In genomic region chr16:57000271-57001025, GRCh38 we compare ENCODE assay signal across 8 cellular contexts. TPM values are rescaled to one million over a fixed set of nuclear protein-coding genes. Genes with fewer than 3 reads are reported as not detected.
DNase-seq lines count a peak whose midpoint lies in the region; ATAC-seq lines count a peak whose summit lies in the region.

No MANE protein-coding gene starts in this region.

- H3K36me3 Mint-ChIP-seq in central memory CD8-positive, alpha-beta T cell (ENCODE audit: insufficient read depth): peaks cover 50% of the 10 kb centered on the region
- H3K36me3 Mint-ChIP-seq in naive thymus-derived CD8-positive, alpha-beta T cell: peaks cover 0 to 53% (median 31%) of the 10 kb centered on the region in 3 donors

- H3K36me3 ChIP-seq in BLaER1 treated with 17β-estradiol and CSF1 and Interleukin-3, amounts not matched to agents 10 nM and 100 nM: peaks cover 0 to 30% (median 12%) of the 10 kb centered on the region in 11 experiments; a peak in 14 of 22 replicates

- H3K27me3 ChIP-seq in BLaER1 treated with 17β-estradiol and CSF1 and Interleukin-3, amounts not matched to agents 10 nM and 100 nM: no peaks in the 10 kb centered on the region

- no peaks in the 10 kb centered on the region for H3K27me3 Mint-ChIP-seq in central memory CD8-positive, alpha-beta T cell
- H3K27me3 Mint-ChIP-seq in naive thymus-derived CD8-positive, alpha-beta T cell: no peaks in the 10 kb centered on the region

- peak; percentile 48 for ATAC-seq in GM21723 (IDR thresholded peaks at IDR 0.05; ENCODE audit: unreplicated experiment)
- peak; percentile 57 for ATAC-seq in central memory CD8-positive, alpha-beta T cell (replicated peaks; ENCODE audit: extremely low read depth, poor library complexity, severe bottlenecking)
- peak; percentile 25 to 26 for ATAC-seq in naive thymus-derived CD8-positive, alpha-beta T cell

- H3K4me3 ChIP-seq in BLaER1 treated with 17β-estradiol and CSF1 and Interleukin-3, amounts not matched to agents 10 nM and 100 nM: peak overlapping the region in 3 of 10 experiments; percentile 22 to 28 (median 27); a peak in 6 of 20 replicates

- H3K4me1 ChIP-seq in BLaER1 treated with 17β-estradiol and CSF1 and Interleukin-3, amounts not matched to agents 10 nM and 100 nM: peaks cover 41 to 64% (median 62%) of the 10 kb centered on the region in 10 experiments

- peak overlapping the region; percentile 77 to 93 (median 89) for H3K4me2 ChIP-seq in BLaER1 treated with 17β-estradiol and CSF1 and Interleukin-3, amounts not matched to agents 10 nM and 100 nM

- POLR2A ChIA-PET in naive thymus-derived CD8-positive, alpha-beta T cell (lab: Charles Lee): interaction anchor here (0.7 to 9.9 kb wide), 9 partner anchors 9 to 60 kb away, joined by 3 to 127 read pairs (median 6); partner anchors contain the start of gene NLRC5

- peak overlapping the region; percentile 7 to 79 (median 71); a peak in 20 of 22 replicates for H3K27ac ChIP-seq in BLaER1 treated with 17β-estradiol and CSF1 and Interleukin-3, amounts not matched to agents 10 nM and 100 nM

- H3K9ac ChIP-seq in BLaER1 treated with 17β-estradiol and CSF1 and Interleukin-3, amounts not matched to agents 10 nM and 100 nM: peak overlapping the region; percentile 32 to 67 (median 56)

- DNase-seq in RPMI7951 (ENCODE audit: low read depth) (peak; percentile 95), NCI-H1417 (lab: John Stamatoyannopoulos, UW) (no peak), cerebellar cortex (ENCODE audit: low spot score) (no peak), DMS53 treated with DMSO at 0.1 percent for 48 hours (lab: John Stamatoyannopoulos, UW; ENCODE audit: unreplicated experiment) (no peak)
- no peak for DNase-seq in central memory CD8-positive, alpha-beta T cell (ENCODE audit: low spot score in 2 of 2)
- DNase-seq in naive thymus-derived CD8-positive, alpha-beta T cell: no peak

- peak overlapping the region; percentile 97 for H3K27ac Mint-ChIP-seq in central memory CD8-positive, alpha-beta T cell (ENCODE audit: low read depth)
- H3K27ac Mint-ChIP-seq in naive thymus-derived CD8-positive, alpha-beta T cell: peak overlapping the region; percentile 90 to 98 (median 96)

- H4K20me1 ChIP-seq in BLaER1 treated with 17β-estradiol and CSF1 and Interleukin-3, amounts not matched to agents 10 nM and 100 nM: peaks cover 0 to 76% (median 9%) of the 10 kb centered on the region in 11 experiments; a peak in 13 of 22 replicates

- H3K9me3 Mint-ChIP-seq in central memory CD8-positive, alpha-beta T cell: no peaks in the 10 kb centered on the region
- no peaks in the 10 kb centered on the region for H3K9me3 Mint-ChIP-seq in naive thymus-derived CD8-positive, alpha-beta T cell

- peak overlapping the region; percentile 77 for H3K4me3 Mint-ChIP-seq in central memory CD8-positive, alpha-beta T cell
- peak overlapping the region; percentile 59 to 100 (median 77) for H3K4me3 Mint-ChIP-seq in naive thymus-derived CD8-positive, alpha-beta T cell

- H3K9me3 ChIP-seq in BLaER1 treated with 17β-estradiol and CSF1 and Interleukin-3, amounts not matched to agents 10 nM and 100 nM (replicated peaks in 1 of 11): no peaks in the 10 kb centered on the region

- peaks cover 95% of the 10 kb centered on the region for H3K4me1 Mint-ChIP-seq in central memory CD8-positive, alpha-beta T cell
- H3K4me1 Mint-ChIP-seq in naive thymus-derived CD8-positive, alpha-beta T cell: peaks cover 47 to 97% (median 95%) of the 10 kb centered on the region in 4 donors

RNA-seq across cellular contexts. Expression of gene NLRC5, which starts 11.1 kb away (rescaled TPM):
- total RNA-seq in RPMI7951 (2014; rRNA removed; shearing (Covaris generic)): 15.0 and 16.1 TPM in 2 replicates
- 100 to 1,000 TPM; 474 to 488 TPM for total RNA-seq in naive thymus-derived CD8-positive, alpha-beta T cell
- polyA plus RNA-seq in naive thymus-derived CD8-positive, alpha-beta T cell: 100 to 1,000 TPM in 1 of 3 donors, 10 to 100 TPM in 2; 70.4 to 137 (median 80.0) TPM

RNA-seq across cellular contexts. Expression of gene CETP, which starts 38.7 kb away (rescaled TPM):
- total RNA-seq in RPMI7951 (2014; rRNA removed; shearing (Covaris generic)): 3.5 and 4.8 TPM in 2 replicates
- total RNA-seq in naive thymus-derived CD8-positive, alpha-beta T cell: under 1 TPM in 1 of 2 experiments, not detected in 1; 0.27 TPM
- under 1 TPM in 2 of 3 donors, not detected in 1; 0.20 to 0.21 TPM for polyA plus RNA-seq in naive thymus-derived CD8-positive, alpha-beta T cell

Comparison
In these comparisons a context has a peak if more than half of its experiments do, and no peak if none do; other contexts are left out.
1. RNA of gene NLRC5, which starts 11.1 kb away (total RNA-seq): 474 to 488 TPM in naive thymus-derived CD8-positive, alpha-beta T cell; 15.0 to 16.1 TPM in RPMI7951; every median in the first group is over 10 times any median in the second.
2. Peak in every context shown above with its lines, with median percentiles within 50 percentile points of each other: ATAC-seq.